In genomic region chr15:75149911-75150709, GRCh38 we compare ENCODE assay signal across 1 cellular context.
A peak's percentile ranks its signal among the peaks of the same experiment; 100 is the strongest.
TF ChIP-seq lines count a peak whose summit lies in the region.

No MANE protein-coding gene starts in this region.

TF ChIP-seq in K562, 482 proteins besides CTCF, POLR2A, EP300 and RAD21 (continued from another document and continues in another):
- TF ChIP-seq ZNF740 (CRISPR knock-in tag; IDR thresholded peaks at IDR 0.05) (no peak), ZNF740 (tag; IDR thresholded peaks at IDR 0.05) (no peak), ZNF77 (CRISPR knock-in tag; IDR thresholded peaks at IDR 0.05) (no peak), ZNF436 (CRISPR knock-in tag; IDR thresholded peaks at IDR 0.05) (no peak), ZNF232 (CRISPR knock-in tag; IDR thresholded peaks at IDR 0.05) (no peak), ATF6 (CRISPR knock-in tag; IDR thresholded peaks at IDR 0.05) (no peak), ZSCAN29 (IDR thresholded peaks at IDR 0.05) (no peak), CREB3 (tag; conservative IDR thresholded peaks at IDR 0.05; ENCODE audit: low read depth) (no peak), ERF (CRISPR knock-in tag; IDR thresholded peaks at IDR 0.05) (no peak), ZC3H11A (IDR thresholded peaks at IDR 0.05; ENCODE audit: low read depth, low read length) (no peak), FOSL1 (tag; conservative IDR thresholded peaks at IDR 0.05) (peak; percentile 87), TFAP4 (CRISPR knock-in tag; IDR thresholded peaks at IDR 0.05; ENCODE audit: borderline replicate concordance) (peak; percentile 80), KLF10 (CRISPR knock-in tag; IDR thresholded peaks at IDR 0.05) (no peak), DIDO1 (tag; IDR thresholded peaks at IDR 0.05; ENCODE audit: low read depth) (no peak), ATF1 (CRISPR knock-in tag; IDR thresholded peaks at IDR 0.05) (no peak), ATF1 (tag; IDR thresholded peaks at IDR 0.05) (peak; percentile 39; the same call in 1 of the 2 replicates), ATF7 (IDR thresholded peaks at IDR 0.05) (no peak), FIP1L1 (IDR thresholded peaks at IDR 0.05; ENCODE audit: low read depth, low read length, poor library complexity, severe bottlenecking) (no peak), ETV1 (tag; conservative IDR thresholded peaks at IDR 0.05; ENCODE audit: low read depth) (peak; percentile 32; the same call in 1 of the 2 replicates), ELF2 (CRISPR knock-in tag; IDR thresholded peaks at IDR 0.05) (no peak), CHCHD3 (CRISPR knock-in tag; IDR thresholded peaks at IDR 0.05) (no peak), CCNT2 (IDR thresholded peaks at IDR 0.05; ENCODE audit: borderline replicate concordance, extremely low read depth, insufficient read length, low read depth, low read length) (no peak), NFE2 (IDR thresholded peaks at IDR 0.05; ENCODE audit: low read depth) (no peak; the same call in 1 of the 2 replicates), THRA (IDR thresholded peaks at IDR 0.05) (no peak), CBFA2T3 (IDR thresholded peaks at IDR 0.05) (peak; percentile 30; the same call in 1 of the 2 replicates), VEZF1 (CRISPR knock-in tag; IDR thresholded peaks at IDR 0.05) (peak; percentile 55), NR4A1 (CRISPR knock-in tag; IDR thresholded peaks at IDR 0.05) (no peak), NR4A1 (tag; IDR thresholded peaks at IDR 0.05) (no peak), PHF21A (IDR thresholded peaks at IDR 0.05; ENCODE audit: borderline replicate concordance, low read depth) (no peak), ZFP36 (IDR thresholded peaks at IDR 0.05; ENCODE audit: low read depth, low read length, partially characterized antibody) (no peak), XRCC5 (IDR thresholded peaks at IDR 0.05; ENCODE audit: low read depth, low read length) (no peak), ZNF512 (tag; IDR thresholded peaks at IDR 0.05) (no peak), ZNF780A (CRISPR knock-in tag; IDR thresholded peaks at IDR 0.05) (no peak), L3MBTL2 (IDR thresholded peaks at IDR 0.05) (no peak), ZNF140 (CRISPR knock-in tag; IDR thresholded peaks at IDR 0.05) (no peak), ZNF79 (CRISPR knock-in tag; IDR thresholded peaks at IDR 0.05; ENCODE audit: low read depth) (no peak), RCOR1 (IDR thresholded peaks at IDR 0.05; ENCODE audit: borderline replicate concordance in 1 of 2, low read depth in 2 of 2, low read length in 2 of 2) (peak in 1 of 2 experiments; percentile 62; a peak in 2 of 4 replicates), SMARCC2 (IDR thresholded peaks at IDR 0.05; ENCODE audit: low read depth) (no peak), ARID4B (CRISPR knock-in tag; IDR thresholded peaks at IDR 0.05) (no peak), CREM (IDR thresholded peaks at IDR 0.05; ENCODE audit: low read depth) (0 out of 2 replicates have a peak, but pooled peaks have one; percentile 29), NR2C2 (CRISPR knock-in tag; IDR thresholded peaks at IDR 0.05) (no peak), NR2C2 (tag; IDR thresholded peaks at IDR 0.05) (no peak; the same call in 1 of the 2 replicates), HDAC3 (IDR thresholded peaks at IDR 0.05; ENCODE audit: borderline replicate concordance, partially characterized antibody) (no peak), HOMEZ (CRISPR knock-in tag; IDR thresholded peaks at IDR 0.05) (no peak), ZNF695 (CRISPR knock-in tag; IDR thresholded peaks at IDR 0.05) (no peak), ETV5 (CRISPR knock-in tag; IDR thresholded peaks at IDR 0.05; ENCODE audit: low read depth) (0 out of 2 replicates have a peak, but pooled peaks have one; percentile 30), ARID3A (IDR thresholded peaks at IDR 0.05; ENCODE audit: borderline replicate concordance, low read depth, low read length) (no peak), ZNF41 (CRISPR knock-in tag; conservative IDR thresholded peaks at IDR 0.05) (no peak), EGR1 (conservative IDR thresholded peaks at IDR 0.05) (peak; percentile 20; the same call in 1 of the 2 replicates), ZBTB34 (CRISPR knock-in tag; IDR thresholded peaks at IDR 0.05) (no peak), PTTG1 (tag; IDR thresholded peaks at IDR 0.05; ENCODE audit: low read depth) (no peak)
